ENCODE assay signal across 1 cellular context in genomic region chr4:12359420-12359819, GRCh38.
TF ChIP-seq lines count a peak whose summit lies in the region.

No MANE protein-coding gene starts in this region.

TF ChIP-seq in GM23338, 12 proteins besides CTCF, POLR2A, EP300 and RAD21 (continued from another document):
- TF ChIP-seq ZNF462 (CRISPR knock-in tag; IDR thresholded peaks at IDR 0.05), result no peak
- TF ChIP-seq JUNB (IDR thresholded peaks at IDR 0.05; ENCODE audit: unreplicated experiment), result no peak
- TF ChIP-seq POLR2AphosphoS5 (IDR thresholded peaks at IDR 0.05; ENCODE audit: low read depth), result no peak
- TF ChIP-seq EZH2phosphoT487 (IDR thresholded peaks at IDR 0.05; ENCODE audit: unreplicated experiment), result no peak
- TF ChIP-seq NANOG (IDR thresholded peaks at IDR 0.05; ENCODE audit: borderline replicate concordance), result no peak
- TF ChIP-seq ZNF114 (CRISPR knock-in tag; IDR thresholded peaks at IDR 0.05), result no peak
